17 cellular contexts compared by ENCODE assay signal in the genomic region with DNA sequence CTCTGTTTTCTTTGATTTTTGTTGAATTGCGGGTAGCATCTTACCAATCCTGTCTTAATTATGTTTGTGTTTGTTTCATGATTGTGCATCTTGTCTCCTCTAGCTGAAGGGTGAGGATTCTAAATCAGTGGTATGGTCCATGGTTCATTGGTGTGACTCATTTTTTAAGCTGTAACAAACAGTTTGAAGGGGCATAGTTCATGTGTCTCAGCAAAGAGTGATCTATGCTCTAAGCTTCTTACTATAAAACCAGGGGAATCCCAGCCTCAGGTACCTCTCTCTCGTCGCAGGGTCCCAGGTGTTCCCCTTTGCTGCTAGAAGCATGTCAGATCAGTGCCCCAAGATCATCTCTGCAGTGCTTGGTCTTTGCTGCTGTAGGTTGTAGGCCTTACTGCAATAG.
"Had no signal": no experiment of that assay in that cellular context is flagged by ENCODE, and none has a peak within 500 bp of the region (broad histone marks: within the 10 kb centered on the region; RNA-seq: fewer than 3 reads in every experiment).

No MANE protein-coding gene starts in this region.

- H3K9me3 Mint-ChIP-seq: brain; stimulated activated memory B cell treated with anti-CD40 and anti-IgM and Interleukin-4, amounts not matched to agents 10 μg/mL and 1 μg/mL and 100 μg/mL, for 72 hours had no signal

- H3K27ac Mint-ChIP-seq: brain; nephron; stimulated activated memory B cell treated with anti-CD40 and anti-IgM and Interleukin-4, amounts not matched to agents 10 μg/mL and 1 μg/mL and 100 μg/mL, for 72 hours had no signal

- H3K9me3 ChIP-seq: sigmoid colon, tibial nerve had no signal

- H3K27ac ChIP-seq: sigmoid colon, tibial nerve had no signal

- DNase-seq: activated CD4-positive, CD25-positive, alpha-beta regulatory T cell; caudate nucleus; foreskin fibroblast; hypothalamus; nucleus accumbens; sigmoid colon; stimulated activated CD4-positive, alpha-beta T cell treated with anti-CD3 and anti-CD28 coated beads, Interleukin-4, amount 100 ng/mL, for 24 hours; substantia nigra; T-helper 1 cell; T-helper 9 cell had no signal

- H3K4me3 ChIP-seq: lung, sigmoid colon, tibial nerve had no signal

- H3K27me3 ChIP-seq: sigmoid colon, tibial nerve had no signal

- H3K36me3 Mint-ChIP-seq: brain; stimulated activated memory B cell treated with anti-CD40 and anti-IgM and Interleukin-4, amounts not matched to agents 10 μg/mL and 1 μg/mL and 100 μg/mL, for 72 hours had no signal

- H3K4me3 Mint-ChIP-seq: brain; nephron; stimulated activated memory B cell treated with anti-CD40 and anti-IgM and Interleukin-4, amounts not matched to agents 10 μg/mL and 1 μg/mL and 100 μg/mL, for 72 hours had no signal

- H3K36me3 ChIP-seq: sigmoid colon, tibial nerve had no signal

- H3K27me3 Mint-ChIP-seq: brain had no signal

- ATAC-seq: left lobe of liver; SK-N-SH treated with all-trans-retinoic acid at 6 μM for 48 hours; stimulated activated memory B cell treated with anti-CD40 and anti-IgM and Interleukin-4, amounts not matched to agents 10 μg/mL and 1 μg/mL and 100 μg/mL, for 72 hours had no signal

- H3K4me1 ChIP-seq: sigmoid colon had no signal
